In the genomic region with DNA sequence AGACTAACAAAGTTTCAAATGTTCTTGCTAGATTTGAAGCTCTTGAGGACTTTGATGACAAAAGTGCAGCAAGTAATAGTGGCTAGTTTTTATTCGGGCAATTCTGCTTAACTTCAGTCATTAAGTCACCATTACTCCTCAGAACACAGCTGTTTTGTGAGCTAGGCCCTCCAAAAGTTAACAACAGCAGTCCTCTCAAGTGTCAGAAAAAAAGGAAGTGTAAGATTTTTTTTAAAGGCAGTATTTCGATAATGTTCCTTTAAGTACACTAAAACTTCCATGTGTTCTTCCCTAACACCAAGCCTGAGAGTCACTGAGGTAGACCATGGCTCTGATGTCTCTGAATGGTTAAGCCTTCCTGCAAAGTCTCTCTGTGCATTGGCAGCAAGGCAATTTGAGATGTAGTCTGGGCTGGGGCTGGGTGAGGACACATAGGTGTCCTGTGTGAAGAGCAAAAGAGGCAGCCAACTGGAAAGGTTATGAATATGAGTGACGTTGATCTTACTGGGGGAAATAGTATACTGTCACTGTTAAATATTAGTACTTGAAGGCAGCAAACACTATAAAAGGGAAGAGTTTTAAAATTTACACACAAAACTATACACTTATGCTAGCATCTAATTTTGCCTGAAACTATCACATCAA, we compare ENCODE assay signal across 24 cellular contexts.
DNase-seq lines count a peak whose midpoint lies in the region; ATAC-seq, FAIRE-seq and TF ChIP-seq lines count a peak whose summit lies in the region.
"Had no signal": no experiment of that assay in that cellular context is flagged by ENCODE, and none has a peak within 500 bp of the region (broad histone marks: within the 10 kb centered on the region; RNA-seq: fewer than 3 reads in every experiment).

No MANE protein-coding gene starts in this region.

- H3K9ac ChIP-seq in GM12878 (ENCODE audit: control insufficient read depth, insufficient read depth, low read length) = no peak overlapping the region

- ATAC-seq in activated T-cell treated with anti-CD3 and anti-CD28 coated beads, Interleukin-2, amount 50 U/mL, for 72 hours (replicated peaks in 1 of 2) = no peak
- ATAC-seq in GM12878 = peak; percentile 74
- ATAC-seq in stimulated activated effector memory CD8-positive, alpha-beta T cell treated with anti-CD3 and anti-CD28 coated beads, Interleukin-12 subunit alpha, Interleukin-12 subunit beta, amount 100 ng/mL, for 72 hours = no peak
- ATAC-seq in GM21367 (IDR thresholded peaks at IDR 0.05; ENCODE audit: unreplicated experiment) = no peak
- ATAC-seq in GM19467 (IDR thresholded peaks at IDR 0.05; ENCODE audit: unreplicated experiment) = no peak
- ATAC-seq: activated naive CD4-positive, alpha-beta T cell treated with anti-CD3 and anti-CD28 coated beads, Interleukin-2, amount 50 U/mL, for 72 hours; HCT116; heart right ventricle; left colon had no signal

- no peak for TF ChIP-seq EP300 in GM12878 (IDR thresholded peaks at IDR 0.05; ENCODE audit: borderline replicate concordance in 1 of 2, control insufficient read depth in 1 of 2, low read depth in 2 of 2, low read length in 2 of 2)

- peaks cover 2 to 10% of the 10 kb centered on the region in 2 donors for H3K36me3 Mint-ChIP-seq in activated T-cell treated with anti-CD3 and anti-CD28 coated beads, Interleukin-2, amount 50 U/mL, for 72 hours (ENCODE audit: insufficient read depth in 2 of 2)
- H3K36me3 Mint-ChIP-seq in activated T-cell treated with anti-CD3 and anti-CD28 coated beads, Interleukin-2, amount 50 U/mL, for 24 hours (ENCODE audit: low read depth) = peaks cover 17% of the 10 kb centered on the region
- no peaks in the 10 kb centered on the region for H3K36me3 Mint-ChIP-seq in IgD-negative memory B cell
- peaks cover 40% of the 10 kb centered on the region for H3K36me3 Mint-ChIP-seq in stimulated activated effector memory CD8-positive, alpha-beta T cell treated with anti-CD3 and anti-CD28 coated beads, Interleukin-12 subunit alpha, Interleukin-12 subunit beta, amount 100 ng/mL, for 72 hours

- CTCF ChIA-PET in GM12878 (lab: Yijun Ruan, JAX) = interaction anchor here (1.2 kb wide), 1 partner anchor 61 kb away, joined by 3 read pairs; no protein-coding TSS in a partner anchor

- in situ Hi-C loops in GM12878 (cut with MboI) = no loop called here

- SMC1A ChIA-PET in GM12878 (lab: Charles Lee; ENCODE audit: uncharacterized antibody, unreplicated experiment) = interaction anchor here (0.6 to 0.9 kb wide), 2 partner anchors 44 to 123 kb away, joined by 3 read pairs; no protein-coding TSS in a partner anchor

- H3K9me3 Mint-ChIP-seq in activated T-cell treated with anti-CD3 and anti-CD28 coated beads, Interleukin-2, amount 50 U/mL, for 72 hours = no peaks in the 10 kb centered on the region
- H3K9me3 Mint-ChIP-seq in activated T-cell treated with anti-CD3 and anti-CD28 coated beads, Interleukin-2, amount 50 U/mL, for 24 hours = no peaks in the 10 kb centered on the region
- no peaks in the 10 kb centered on the region for H3K9me3 Mint-ChIP-seq in IgD-negative memory B cell
- H3K9me3 Mint-ChIP-seq in stimulated activated effector memory CD8-positive, alpha-beta T cell treated with anti-CD3 and anti-CD28 coated beads, Interleukin-12 subunit alpha, Interleukin-12 subunit beta, amount 100 ng/mL, for 72 hours = no peaks in the 10 kb centered on the region
- H3K9me3 Mint-ChIP-seq: activated naive CD4-positive, alpha-beta T cell treated with anti-CD3 and anti-CD28 coated beads, Interleukin-2, amount 50 U/mL, for 72 hours had no signal

- intact Hi-C loops in GM12878 (cut with micrococcal nuclease; ENCODE audit: unreplicated experiment) = no loop called here

- no TSS peak for BruUV-seq in GM12878 (replicated peaks; lab: Mats Ljungman, UMichigan)

- RAD21 ChIA-PET in GM12878 (lab: Charles Lee; ENCODE audit: unreplicated experiment) = interaction anchor here (1.2 kb wide), 1 partner anchor 93 kb away, joined by 3 read pairs; no protein-coding TSS in a partner anchor

- no peak for DNase-seq in activated T-cell treated with anti-CD3 and anti-CD28 coated beads, Interleukin-2, amount 50 U/mL, for 72 hours
- DNase-seq in activated T-cell treated with anti-CD3 and anti-CD28 coated beads, Interleukin-2, amount 50 U/mL, for 24 hours = no peak
- DNase-seq in GM12878 (ENCODE audit: low read depth, low spot score) (no peak), retina (no peak)
- no peak for DNase-seq in stimulated activated effector memory CD8-positive, alpha-beta T cell treated with anti-CD3 and anti-CD28 coated beads, Interleukin-12 subunit alpha, Interleukin-12 subunit beta, amount 100 ng/mL, for 72 hours (ENCODE audit: low spot score in 2 of 2)
- DNase-seq: activated CD4-positive, alpha-beta T cell treated with anti-CD3 and anti-CD28 coated beads for 1 hour; Calu3; effector CD4-positive, alpha-beta T cell; erythroblast; foreskin fibroblast; heart right ventricle; left colon; NCI-H1436; NCI-H2107; NCI-H446; NCI-H82; occipital lobe had no signal

- POLR2A ChIA-PET in GM12878 (lab: Charles Lee) = interaction anchor here (0.7 to 1.0 kb wide), 3 partner anchors 44 to 344 kb away, joined by 3 to 4 read pairs (median 3); no protein-coding TSS in a partner anchor

- H3K4me3 ChIP-seq in GM12878 = no peak overlapping the region
- H3K4me3 ChIP-seq: heart right ventricle, skin epidermis had no signal

- no peak overlapping the region for H3K4me3 Mint-ChIP-seq in activated T-cell treated with anti-CD3 and anti-CD28 coated beads, Interleukin-2, amount 50 U/mL, for 72 hours
- no peak overlapping the region for H3K4me3 Mint-ChIP-seq in activated T-cell treated with anti-CD3 and anti-CD28 coated beads, Interleukin-2, amount 50 U/mL, for 24 hours
- H3K4me3 Mint-ChIP-seq in IgD-negative memory B cell = no peak overlapping the region
- no peak overlapping the region for H3K4me3 Mint-ChIP-seq in stimulated activated effector memory CD8-positive, alpha-beta T cell treated with anti-CD3 and anti-CD28 coated beads, Interleukin-12 subunit alpha, Interleukin-12 subunit beta, amount 100 ng/mL, for 72 hours

- TF ChIP-seq CTCF in GM12878 (IDR thresholded peaks at IDR 0.05 in 2 of 3, conservative IDR thresholded peaks at IDR 0.05 in 1 of 3; ENCODE audit: control insufficient read depth in 2 of 3, extremely low read depth in 1 of 3, insufficient read depth in 1 of 3, low read depth in 3 of 3, low read length in 3 of 3) = no peak

- no peaks in the 10 kb centered on the region for H3K4me1 ChIP-seq in GM12878 (ENCODE audit: control insufficient read depth, insufficient read depth, low read length)

- no peaks in the 10 kb centered on the region for H3K79me2 ChIP-seq in GM12878 (ENCODE audit: control insufficient read depth, insufficient read depth, low read length)

- H3K27me3 ChIP-seq in GM12878 (replicated peaks in 1 of 2; ENCODE audit: control insufficient read depth in 2 of 2, insufficient read depth in 2 of 2, low read length in 1 of 2) = no peaks in the 10 kb centered on the region; a peak in 1 of 4 replicates
- H3K27me3 ChIP-seq: heart right ventricle had no signal

- H3K27ac Mint-ChIP-seq in activated T-cell treated with anti-CD3 and anti-CD28 coated beads, Interleukin-2, amount 50 U/mL, for 72 hours = peak overlapping the region; percentile 20
- no peak overlapping the region for H3K27ac Mint-ChIP-seq in activated T-cell treated with anti-CD3 and anti-CD28 coated beads, Interleukin-2, amount 50 U/mL, for 24 hours
- H3K27ac Mint-ChIP-seq in IgD-negative memory B cell = peak overlapping the region; percentile 13 to 48 (median 41)
- peak overlapping the region; percentile 5 for H3K27ac Mint-ChIP-seq in stimulated activated effector memory CD8-positive, alpha-beta T cell treated with anti-CD3 and anti-CD28 coated beads, Interleukin-12 subunit alpha, Interleukin-12 subunit beta, amount 100 ng/mL, for 72 hours
- H3K27ac Mint-ChIP-seq: activated naive CD4-positive, alpha-beta T cell treated with anti-CD3 and anti-CD28 coated beads, Interleukin-2, amount 50 U/mL, for 72 hours had no signal

- H2AFZ ChIP-seq in GM12878 (ENCODE audit: control insufficient read depth, low read depth, low read length) = no peak overlapping the region

- peaks cover 49% of the 10 kb centered on the region for H3K4me1 Mint-ChIP-seq in activated T-cell treated with anti-CD3 and anti-CD28 coated beads, Interleukin-2, amount 50 U/mL, for 72 hours (ENCODE audit: low read depth)
- peaks cover 54% of the 10 kb centered on the region for H3K4me1 Mint-ChIP-seq in activated T-cell treated with anti-CD3 and anti-CD28 coated beads, Interleukin-2, amount 50 U/mL, for 24 hours (ENCODE audit: low read depth)
- peaks cover 9 to 19% (median 11%) of the 10 kb centered on the region in 3 donors for H3K4me1 Mint-ChIP-seq in IgD-negative memory B cell
- peaks cover 37% of the 10 kb centered on the region for H3K4me1 Mint-ChIP-seq in stimulated activated effector memory CD8-positive, alpha-beta T cell treated with anti-CD3 and anti-CD28 coated beads, Interleukin-12 subunit alpha, Interleukin-12 subunit beta, amount 100 ng/mL, for 72 hours

- no peaks in the 10 kb centered on the region for H3K9me3 ChIP-seq in GM12878 (replicated peaks; ENCODE audit: control insufficient read depth, insufficient read depth, low read length)
- H3K9me3 ChIP-seq: heart right ventricle had no signal

- no peak for FAIRE-seq in GM12878 (lab: Jason Lieb, UNC)
- FAIRE-seq: TTC549 had no signal

- peaks cover 4 to 6% of the 10 kb centered on the region in 2 experiments; a peak in 3 of 4 replicates for H3K36me3 ChIP-seq in GM12878 (ENCODE audit: control insufficient read depth in 2 of 2, insufficient read depth in 2 of 2, low read length in 1 of 2)

- no peaks in the 10 kb centered on the region for H4K20me1 ChIP-seq in GM12878 (ENCODE audit: control insufficient read depth, insufficient read depth)

- no peak overlapping the region for H3K4me2 ChIP-seq in GM12878 (ENCODE audit: control insufficient read depth, insufficient read depth)

- no peak overlapping the region for H3K27ac ChIP-seq in GM12878 (ENCODE audit: control insufficient read depth, insufficient read depth)
- H3K27ac ChIP-seq: heart right ventricle, skin epidermis had no signal

- no peak for TF ChIP-seq RAD21 in GM12878 (IDR thresholded peaks at IDR 0.05; ENCODE audit: insufficient read depth, low read depth, low read length)

- no peak for TF ChIP-seq POLR2A in GM12878 (IDR thresholded peaks at IDR 0.05; ENCODE audit: low read depth, low read length)

- 29% methylated on average over 3 of the region's 3 CpGs for WGBS in GM12878 (ENCODE audit: insufficient coverage, insufficient replicate concordance, low lambda C conversion rate, missing lambda C conversion rate)

- H3K27me3 Mint-ChIP-seq in activated T-cell treated with anti-CD3 and anti-CD28 coated beads, Interleukin-2, amount 50 U/mL, for 72 hours (ENCODE audit: low read depth) = peaks cover 18% of the 10 kb centered on the region
- peaks cover 14% of the 10 kb centered on the region for H3K27me3 Mint-ChIP-seq in activated T-cell treated with anti-CD3 and anti-CD28 coated beads, Interleukin-2, amount 50 U/mL, for 24 hours
- H3K27me3 Mint-ChIP-seq in IgD-negative memory B cell = no peaks in the 10 kb centered on the region

TF ChIP-seq in GM12878, 131 proteins besides CTCF, POLR2A, EP300 and RAD21:
- TF ChIP-seq NR2F1 (conservative IDR thresholded peaks at IDR 0.05) = no peak
- TF ChIP-seq NRF1 (conservative IDR thresholded peaks at IDR 0.05; ENCODE audit: low read depth, low read length) = no peak
- TF ChIP-seq SPI1 (IDR thresholded peaks at IDR 0.05; ENCODE audit: borderline replicate concordance, insufficient read depth, low read depth, low read length) = peak; percentile 45; the same call in 1 of the 2 replicates
